8 cellular contexts compared by ENCODE assay signal in the genomic region with DNA sequence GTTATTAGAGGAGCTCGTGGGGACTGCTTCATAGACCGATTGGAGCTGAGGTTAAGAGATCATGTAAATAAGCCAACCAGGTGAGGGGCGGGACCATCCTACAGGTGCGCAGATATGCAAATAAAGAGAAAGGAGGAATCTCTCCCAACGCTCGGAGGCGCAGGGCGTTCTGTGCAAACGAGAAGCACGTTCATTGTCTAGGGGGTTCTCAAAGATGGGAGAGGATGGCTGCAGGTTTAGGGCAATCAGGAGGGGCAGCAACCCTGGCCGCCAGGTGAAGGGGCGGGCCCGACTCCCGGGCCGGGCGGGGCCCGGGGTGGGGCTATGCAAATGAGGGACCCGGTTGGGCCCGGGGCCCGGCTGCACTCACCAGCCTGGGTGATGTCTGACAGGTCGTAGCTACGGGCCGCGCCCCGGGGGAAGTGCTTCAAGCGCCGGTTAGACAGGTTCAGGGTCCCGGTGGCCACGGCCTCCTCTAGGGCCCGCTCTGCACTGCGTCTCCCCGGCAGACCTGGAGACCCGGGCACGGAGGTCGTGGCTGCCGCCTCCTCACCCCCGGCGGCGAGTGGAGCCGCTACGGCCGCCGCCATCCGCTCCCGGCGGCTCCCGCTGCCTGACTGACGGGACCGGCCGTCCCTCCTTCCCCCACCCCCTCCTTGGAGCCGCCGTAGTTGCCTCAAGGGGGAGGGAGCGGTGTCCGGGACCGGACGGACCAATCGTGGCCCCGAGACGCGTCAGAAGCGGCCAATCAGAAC. TPM values are rescaled to one million over a fixed set of nuclear protein-coding genes. Genes with fewer than 3 reads are reported as not detected.
DNase-seq lines count a peak whose midpoint lies in the region; ATAC-seq and TF ChIP-seq lines count a peak whose summit lies in the region.

A gene with protein sequence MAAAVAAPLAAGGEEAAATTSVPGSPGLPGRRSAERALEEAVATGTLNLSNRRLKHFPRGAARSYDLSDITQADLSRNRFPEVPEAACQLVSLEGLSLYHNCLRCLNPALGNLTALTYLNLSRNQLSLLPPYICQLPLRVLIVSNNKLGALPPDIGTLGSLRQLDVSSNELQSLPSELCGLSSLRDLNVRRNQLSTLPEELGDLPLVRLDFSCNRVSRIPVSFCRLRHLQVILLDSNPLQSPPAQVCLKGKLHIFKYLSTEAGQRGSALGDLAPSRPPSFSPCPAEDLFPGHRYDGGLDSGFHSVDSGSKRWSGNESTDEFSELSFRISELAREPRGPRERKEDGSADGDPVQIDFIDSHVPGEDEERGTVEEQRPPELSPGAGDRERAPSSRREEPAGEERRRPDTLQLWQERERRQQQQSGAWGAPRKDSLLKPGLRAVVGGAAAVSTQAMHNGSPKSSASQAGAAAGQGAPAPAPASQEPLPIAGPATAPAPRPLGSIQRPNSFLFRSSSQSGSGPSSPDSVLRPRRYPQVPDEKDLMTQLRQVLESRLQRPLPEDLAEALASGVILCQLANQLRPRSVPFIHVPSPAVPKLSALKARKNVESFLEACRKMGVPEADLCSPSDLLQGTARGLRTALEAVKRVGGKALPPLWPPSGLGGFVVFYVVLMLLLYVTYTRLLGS (minus strand): TSS at position 619 of the 755 bp plus-strand sequence. CDS start 29 bp downstream, at position 590.

- peak within 1 kb of the TSS; percentile 73 for H2AFZ ChIP-seq in MM.1S (ENCODE audit: low read length)

- H3K9me3 ChIP-seq in MM.1S (replicated peaks; ENCODE audit: insufficient read depth, low read length) (no peaks in the 10 kb centered on the region), right lobe of liver (no peaks in the 10 kb centered on the region)

- ATAC-seq in GM21717 (IDR thresholded peaks at IDR 0.05; ENCODE audit: unreplicated experiment) (peak; percentile 25), activated B cell treated with CpG ODN at 0.5 μM for 24 hours (ENCODE audit: low read depth) (peak; percentile 8), right lobe of liver (peak; percentile 38 to 62 (median 48))

- DNase-seq in ELR (ENCODE audit: low read depth) (peak; percentile 45), MM.1S (peak; percentile 66), activated B cell treated with CpG ODN at 0.5 μM for 24 hours (peak; percentile 67), right lobe of liver (peak; percentile 72 to 83 (median 79)), GDM1 (lab: John Stamatoyannopoulos, UW) (no peak)
- peak; percentile 36 for DNase-seq in stimulated activated naive CD4-positive, alpha-beta T cell treated with Interleukin-2 at 50 U/mL for 16 hours (lab: John Stamatoyannopoulos, UW)

- no peaks in the 10 kb centered on the region for H3K36me3 ChIP-seq in MM.1S (replicated peaks; ENCODE audit: insufficient read depth, low read length)
- peaks cover 0 to 17% (median 8%) of the 10 kb centered on the region in 4 donors for H3K36me3 ChIP-seq in right lobe of liver

- H3K9ac ChIP-seq in MM.1S (ENCODE audit: low read length), result peak within 1 kb of the TSS; percentile 99

- peak within 1 kb of the TSS; percentile 96 for H3K27ac Mint-ChIP-seq in activated B cell treated with CpG ODN at 0.5 μM for 24 hours

- H3F3A ChIP-seq in MM.1S (ENCODE audit: insufficient read depth, low read length), result peaks cover 20% of the 10 kb centered on the region; the same call in 1 of the 2 replicates

- no peaks in the 10 kb centered on the region for H4K20me1 ChIP-seq in MM.1S (ENCODE audit: insufficient read depth, low read length)

- CTCF ChIA-PET in activated B cell treated with CpG ODN at 0.5 μM for 24 hours (lab: Charles Lee), result interaction anchor here (0.9 to 3.8 kb wide), 10 partner anchors 18 to 120 kb away, joined by 3 to 23 read pairs (median 5); a partner anchor contains a TSS

- peaks cover 38% of the 10 kb centered on the region for H3K79me2 ChIP-seq in MM.1S (ENCODE audit: low read length)

- WGBS in right lobe of liver (ENCODE audit: insufficient coverage, low coverage, low lambda C conversion rate, missing lambda C conversion rate), result 0% methylated on average over 10 of the region's 61 CpGs

- peaks cover 6% of the 10 kb centered on the region for H3K27me3 Mint-ChIP-seq in activated B cell treated with CpG ODN at 0.5 μM for 24 hours

- TF ChIP-seq CTCF in MM.1S (IDR thresholded peaks at IDR 0.05; ENCODE audit: low read length) (no peak), activated B cell treated with CpG ODN at 0.5 μM for 24 hours (IDR thresholded peaks at IDR 0.05) (no peak), right lobe of liver (IDR thresholded peaks at IDR 0.05) (no peak)

- H3K4me1 Mint-ChIP-seq in activated B cell treated with CpG ODN at 0.5 μM for 24 hours, result peaks cover 38% of the 10 kb centered on the region

- peak within 1 kb of the TSS; percentile 93 for H3K4me3 Mint-ChIP-seq in activated B cell treated with CpG ODN at 0.5 μM for 24 hours

- intact Hi-C loops in activated B cell treated with CpG ODN at 0.5 μM for 24 hours (cut with micrococcal nuclease) (loop anchor here (1.0 to 5.0 kb wide), 14 partner anchors 19 to 1443 kb away; a partner anchor contains a TSS), right lobe of liver (cut with DNase I) (loop anchor here in 1 of 2 donors (10.0 kb wide), 1 partner anchor 89 kb away; a partner anchor contains a TSS)

- H3K27me3 ChIP-seq in MM.1S (replicated peaks; ENCODE audit: insufficient read depth, low read length) (peaks cover 30% of the 10 kb centered on the region), right lobe of liver (no peaks in the 10 kb centered on the region)

- H3K36me3 Mint-ChIP-seq in activated B cell treated with CpG ODN at 0.5 μM for 24 hours (ENCODE audit: low read depth), result peaks cover 15% of the 10 kb centered on the region

- H3K27ac ChIP-seq in MM.1S (ENCODE audit: low read length), result peak within 1 kb of the TSS; percentile 94
- peak within 1 kb of the TSS; percentile 96 for H3K27ac ChIP-seq in cingulate gyrus (ENCODE audit: low read depth, low read length)
- peak within 1 kb of the TSS; percentile 98 to 99 (median 99) for H3K27ac ChIP-seq in right lobe of liver

- H3K4me1 ChIP-seq in MM.1S (ENCODE audit: low read length) (peaks cover 11% of the 10 kb centered on the region; the same call in 1 of the 2 replicates), right lobe of liver (peaks cover 0 to 21% (median 7%) of the 10 kb centered on the region in 4 donors)

- no peaks in the 10 kb centered on the region for H3K9me2 ChIP-seq in MM.1S (replicated peaks; ENCODE audit: insufficient read depth, low read length)

- no peaks in the 10 kb centered on the region for H3K9me3 Mint-ChIP-seq in activated B cell treated with CpG ODN at 0.5 μM for 24 hours

- H3K4me3 ChIP-seq in MM.1S (ENCODE audit: low read length), result peak within 1 kb of the TSS; percentile 95
- peak within 1 kb of the TSS; percentile 96 to 100 (median 99) for H3K4me3 ChIP-seq in right lobe of liver

- TF ChIP-seq POLR2A in right lobe of liver (IDR thresholded peaks at IDR 0.05), result peak; percentile 99

- POLR2A ChIA-PET in activated B cell treated with CpG ODN at 0.5 μM for 24 hours (lab: Charles Lee), result interaction anchor here (0.6 to 5.4 kb wide), 55 partner anchors 8 to 1177 kb away, joined by 3 to 114 read pairs (median 6); a partner anchor contains a TSS

- peak within 1 kb of the TSS; percentile 96 for H3K4me2 ChIP-seq in MM.1S (ENCODE audit: low read depth, low read length)

RNA-seq across cellular contexts. Expression of the gene that starts here (rescaled TPM):
- total RNA-seq in activated B cell treated with CpG ODN at 0.5 μM for 24 hours (137 and 174 TPM in 2 replicates), right lobe of liver (10 to 100 TPM; 19.5 to 39.1 (median 24.7) TPM)
